In genomic region chr20:13865825-13866351, GRCh38 we compare ENCODE assay signal across 10 cellular contexts.
DNase-seq lines count a peak whose midpoint lies in the region; ATAC-seq and TF ChIP-seq lines count a peak whose summit lies in the region.
"Had no signal": no experiment of that assay in that cellular context is flagged by ENCODE, and none has a peak within 500 bp of the region (broad histone marks: within the 10 kb centered on the region; RNA-seq: fewer than 3 reads in every experiment).

No MANE protein-coding gene starts in this region.

- H3K9me3 ChIP-seq in gastrocnemius medialis, result no peaks in the 10 kb centered on the region
- no peaks in the 10 kb centered on the region for H3K9me3 ChIP-seq in spleen
- H3K9me3 ChIP-seq in PC-9 (ENCODE audit: insufficient read depth, low read depth), result no peaks in the 10 kb centered on the region

- POLR2A ChIA-PET in PC-9 (lab: Charles Lee; ENCODE audit: unreplicated experiment), result no interaction called here

- H3K36me3 ChIP-seq in GM23338 (ENCODE audit: insufficient read depth) (no peaks in the 10 kb centered on the region), gastrocnemius medialis (no peaks in the 10 kb centered on the region), spleen (no peaks in the 10 kb centered on the region), PC-9 (ENCODE audit: low read depth) (no peaks in the 10 kb centered on the region)

- no peaks in the 10 kb centered on the region for H3K36me3 Mint-ChIP-seq in GM23338 (ENCODE audit: low read depth)

- peaks cover 3% of the 10 kb centered on the region; the same call in 2 of the 3 replicates for H3K4me1 Mint-ChIP-seq in GM23338

- H2AFZ ChIP-seq in GM23338 (peak overlapping the region; percentile 74; the same call in 1 of the 2 replicates), PC-9 (no peak overlapping the region)

- no TSS peak for BruUV-seq in PC-9 (replicated peaks; lab: Mats Ljungman, UMichigan)

- H3K27me3 Mint-ChIP-seq in GM23338 (ENCODE audit: insufficient read depth, low read depth, poor library complexity), result no peaks in the 10 kb centered on the region
- H3K27me3 Mint-ChIP-seq: IgD-negative memory B cell had no signal

- no peak overlapping the region for H3K27ac ChIP-seq in GM23338 (ENCODE audit: low read depth)
- H3K27ac ChIP-seq in gastrocnemius medialis, result peak overlapping the region; percentile 11 to 54 (median 30)
- H3K27ac ChIP-seq in spleen, result peak overlapping the region in 2 of 8 donors; percentile 21 to 28
- H3K27ac ChIP-seq in PC-9, result no peak overlapping the region

- ATAC-seq in GM23338 (no peak), gastrocnemius medialis (peak; percentile 64 to 67)

- TF ChIP-seq CTCF in GM23338 (conservative IDR thresholded peaks at IDR 0.05; ENCODE audit: low read depth in 2 of 2) (no peak), fibroblast of mammary gland (conservative IDR thresholded peaks at IDR 0.05; ENCODE audit: control insufficient read depth, insufficient read depth, low read depth, low read length) (no peak), gastrocnemius medialis (IDR thresholded peaks at IDR 0.05 in 4 of 5, conservative IDR thresholded peaks at IDR 0.05 in 1 of 5) (no peak), spleen (IDR thresholded peaks at IDR 0.05 in 8 of 11, conservative IDR thresholded peaks at IDR 0.05 in 3 of 11) (no peak), PC-9 (conservative IDR thresholded peaks at IDR 0.05) (no peak)

- H3K4me3 ChIP-seq in GM23338 (no peak overlapping the region), fibroblast of mammary gland (ENCODE audit: control insufficient read depth, low read depth, low read length) (no peak overlapping the region), gastrocnemius medialis (no peak overlapping the region), spleen (no peak overlapping the region), PC-9 (no peak overlapping the region)

- in situ Hi-C loops in gastrocnemius medialis (cut with MboI; ENCODE audit: low sequenced_read_pairs in 4 of 4), result no loop called here

- H3K4me1 ChIP-seq in GM23338 (ENCODE audit: insufficient read depth) (peaks cover 12% of the 10 kb centered on the region), gastrocnemius medialis (peaks cover 28 to 29% of the 10 kb centered on the region in 2 donors), spleen (peaks cover 0 to 16% (median 2%) of the 10 kb centered on the region in 6 donors), PC-9 (replicated peaks; ENCODE audit: insufficient read depth) (no peaks in the 10 kb centered on the region)

- no peak for TF ChIP-seq POLR2A in gastrocnemius medialis (IDR thresholded peaks at IDR 0.05)
- TF ChIP-seq POLR2A in spleen (IDR thresholded peaks at IDR 0.05), result no peak

- H3K27ac Mint-ChIP-seq in GM23338, result no peak overlapping the region
- H3K27ac Mint-ChIP-seq: IgD-negative memory B cell had no signal

- H3K4me3 Mint-ChIP-seq in GM23338, result no peak overlapping the region

- 40 to 56% (median 45%) methylated on average over 4 of the region's 4 CpGs for WGBS in spleen, 5 donors

- H3K79me2 ChIP-seq in GM23338 (replicated peaks; ENCODE audit: insufficient read depth) (no peaks in the 10 kb centered on the region), PC-9 (ENCODE audit: low read depth) (no peaks in the 10 kb centered on the region)

- intact Hi-C loops in gastrocnemius medialis (cut with DNase I; ENCODE audit: low total_unique reads) (loop anchor here (1.0 kb wide), 1 partner anchor 9 kb away; no protein-coding TSS in a partner anchor), posterior vena cava (cut with DNase I) (no loop called here), spleen (cut with DNase I; ENCODE audit: low total_unique reads) (no loop called here), PC-9 (cut with micrococcal nuclease; ENCODE audit: unreplicated experiment) (no loop called here)

- DNase-seq in GM23338 (ENCODE audit: low spot score) (no peak), NOMO-1 (lab: John Stamatoyannopoulos, UW; ENCODE audit: unreplicated experiment in 2 of 2) (peak; percentile 80 to 87), fibroblast of mammary gland (ENCODE audit: low read depth) (peak; percentile 82), gastrocnemius medialis (no peak), posterior vena cava (ENCODE audit: low spot score) (no peak), spleen (no peak), PC-9 (no peak)
- DNase-seq in activated CD8-positive, alpha-beta memory T cell treated with anti-CD3 and anti-CD28 coated beads, Interleukin-2, amount 50 U/mL, for 4 hours, result no peak
- DNase-seq: hypothalamus had no signal

- H3K9me2 ChIP-seq in GM23338 (ENCODE audit: insufficient read depth) (peaks cover 16% of the 10 kb centered on the region), PC-9 (ENCODE audit: insufficient read depth) (no peaks in the 10 kb centered on the region)

- CTCF ChIA-PET in PC-9 (lab: Charles Lee), result no interaction called here

- H3K27me3 ChIP-seq in GM23338 (ENCODE audit: insufficient read depth), result no peaks in the 10 kb centered on the region
- no peaks in the 10 kb centered on the region for H3K27me3 ChIP-seq in gastrocnemius medialis
- H3K27me3 ChIP-seq in spleen (replicated peaks in 1 of 7), result peaks cover 0 to 11% (median 0%) of the 10 kb centered on the region in 7 donors
- no peaks in the 10 kb centered on the region for H3K27me3 ChIP-seq in PC-9 (ENCODE audit: insufficient read depth, low read depth)

- H4K20me1 ChIP-seq in GM23338 (replicated peaks; ENCODE audit: insufficient read depth) (no peaks in the 10 kb centered on the region), PC-9 (ENCODE audit: insufficient read depth) (no peaks in the 10 kb centered on the region)

- 0 out of 2 replicates have a peak overlapping the region, but pooled peaks have one; percentile 32 for H3K4me2 ChIP-seq in GM23338
- H3K4me2 ChIP-seq in PC-9, result no peak overlapping the region

- no peaks in the 10 kb centered on the region for H3K9me3 Mint-ChIP-seq in GM23338

- H3F3A ChIP-seq in GM23338 (replicated peaks; ENCODE audit: low read depth) (no peaks in the 10 kb centered on the region), PC-9 (ENCODE audit: insufficient read depth, low read depth) (no peaks in the 10 kb centered on the region)

TF ChIP-seq in GM23338, 12 proteins besides CTCF, POLR2A, EP300 and RAD21:
- no peak for TF ChIP-seq ZNF114 (CRISPR knock-in tag; IDR thresholded peaks at IDR 0.05)
- TF ChIP-seq CREB1 (CRISPR knock-in tag; IDR thresholded peaks at IDR 0.05; ENCODE audit: low read depth), result no peak
- no peak for TF ChIP-seq JUNB (IDR thresholded peaks at IDR 0.05; ENCODE audit: unreplicated experiment)
- no peak for TF ChIP-seq ETS1 (IDR thresholded peaks at IDR 0.05)
- TF ChIP-seq REST (IDR thresholded peaks at IDR 0.05; ENCODE audit: unreplicated experiment), result no peak
- no peak for TF ChIP-seq NANOG (IDR thresholded peaks at IDR 0.05; ENCODE audit: borderline replicate concordance)

Comparison
In these comparisons a context has a peak if more than half of its experiments do, and no peak if none do; other contexts are left out.
1. DNase-seq: peak in NOMO-1 (2 of 2) and fibroblast of mammary gland (single experiment); none in GM23338 (single experiment), gastrocnemius medialis (0 of 2), posterior vena cava (single experiment), spleen (single experiment), PC-9 (0 of 2) and activated CD8-positive, alpha-beta memory T cell treated with anti-CD3 and anti-CD28 coated beads, Interleukin-2, amount 50 U/mL, for 4 hours (single experiment).
2. H3K27ac ChIP-seq: peak in gastrocnemius medialis (4 of 4); none in GM23338 (single experiment) and PC-9 (single experiment).